9 cellular contexts compared by ENCODE assay signal in the genomic region with DNA sequence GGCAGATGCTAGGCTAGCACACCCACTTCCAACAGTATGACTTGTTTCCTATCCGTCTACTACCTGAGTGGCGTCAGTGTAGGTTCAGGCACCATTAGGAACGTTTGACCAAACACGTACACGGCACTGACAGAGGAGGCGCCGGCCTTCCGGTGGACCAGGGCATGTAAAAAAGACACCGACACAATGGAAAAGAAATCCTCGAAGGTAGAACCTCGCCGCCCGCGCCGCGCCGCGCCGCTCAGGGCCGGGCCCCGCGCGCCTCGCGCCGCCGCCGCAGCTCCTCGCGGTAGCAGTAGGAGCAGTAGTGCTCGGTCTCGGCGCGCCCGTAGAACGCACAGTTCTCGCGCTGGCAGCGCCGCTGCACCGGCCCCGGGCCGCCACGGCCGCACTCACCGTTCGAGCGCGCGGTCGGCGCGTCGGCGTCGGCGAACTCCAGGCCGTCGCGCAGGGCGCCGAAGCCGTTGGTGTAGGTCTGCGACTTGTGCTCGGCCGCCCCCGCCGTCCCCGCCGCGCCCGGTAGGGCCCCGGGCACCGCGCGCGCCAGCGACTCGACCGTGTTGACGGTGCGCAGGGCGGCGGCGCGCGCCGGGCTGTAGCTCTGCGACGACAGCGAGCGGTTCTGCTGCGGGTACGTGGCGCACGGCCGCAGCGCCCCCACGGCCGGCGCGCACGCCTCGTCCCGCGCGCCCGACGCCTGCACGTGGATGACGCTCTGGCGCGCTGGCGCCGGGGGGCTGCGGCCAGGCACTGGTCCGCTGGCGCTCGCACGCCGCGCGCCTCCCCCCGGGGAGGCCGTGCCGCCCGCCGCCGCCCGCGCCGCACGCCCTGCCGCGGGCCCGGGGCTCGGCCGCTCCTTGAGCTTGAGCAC.
DNase-seq lines count a peak whose midpoint lies in the region; ATAC-seq and TF ChIP-seq lines count a peak whose summit lies in the region.
"Had no signal": no experiment of that assay in that cellular context is flagged by ENCODE, and none has a peak within 500 bp of the region (broad histone marks: within the 10 kb centered on the region; RNA-seq: fewer than 3 reads in every experiment).

No MANE protein-coding gene starts in this region.

- DNase-seq in Right ventricle myocardium superior (no peak), Right ventricle myocardium inferior (ENCODE audit: missing footprints) (no peak), mucosa of descending colon (peak in 2 of 3 donors; percentile 53 to 68), upper lobe of right lung (peak; percentile 64), NCI-H2227 (lab: John Stamatoyannopoulos, UW; ENCODE audit: unreplicated experiment) (no peak), SW 1271 (lab: John Stamatoyannopoulos, UW) (no peak), A172 (ENCODE audit: low spot score) (no peak)
- peak; percentile 41 for DNase-seq in central memory CD4-positive, alpha-beta T cell

- intact Hi-C loops in Right ventricle myocardium superior (cut with DNase I) (loop anchor here (10.0 kb wide), 1 partner anchor 158 kb away; a partner anchor contains a TSS), Right ventricle myocardium inferior (cut with DNase I) (loop anchor here (10.0 kb wide), 1 partner anchor 118 kb away; no protein-coding TSS in a partner anchor), mucosa of descending colon (cut with DNase I, micrococcal nuclease) (loop anchor here in 1 of 2 donors (10.0 kb wide), 1 partner anchor 278 kb away; no protein-coding TSS in a partner anchor), upper lobe of right lung (cut with DNase I) (no loop called here)

- H3K36me3 ChIP-seq in mucosa of descending colon (ENCODE audit: low read depth) (no peaks in the 10 kb centered on the region), upper lobe of right lung (no peaks in the 10 kb centered on the region)

- peaks cover 11% of the 10 kb centered on the region for H3K27me3 ChIP-seq in upper lobe of right lung

- H3K4me1 ChIP-seq in mucosa of descending colon (ENCODE audit: low read depth) = peaks cover 8% of the 10 kb centered on the region
- peaks cover 4% of the 10 kb centered on the region for H3K4me1 ChIP-seq in upper lobe of right lung

- no peaks in the 10 kb centered on the region for H3K9me3 ChIP-seq in mucosa of descending colon
- no peaks in the 10 kb centered on the region for H3K9me3 ChIP-seq in upper lobe of right lung
- H3K9me3 ChIP-seq: A549 had no signal

- no peak overlapping the region for H3K27ac ChIP-seq in upper lobe of right lung
- H3K27ac ChIP-seq: A549 had no signal

- ATAC-seq in Right ventricle myocardium superior (ENCODE audit: poor library complexity) (peak; percentile 26), Right ventricle myocardium inferior (no peak), mucosa of descending colon (peak; percentile 56), upper lobe of right lung (peak; percentile 34)
- ATAC-seq: A549 had no signal

- TF ChIP-seq CTCF in mucosa of descending colon (IDR thresholded peaks at IDR 0.05) = no peak
- no peak for TF ChIP-seq CTCF in upper lobe of right lung (IDR thresholded peaks at IDR 0.05)

- H3K4me3 ChIP-seq in mucosa of descending colon = peak overlapping the region; percentile 9
- peak overlapping the region; percentile 23 for H3K4me3 ChIP-seq in upper lobe of right lung
- H3K4me3 ChIP-seq: A549 had no signal

Comparison
In these comparisons a context has a peak if more than half of its experiments do, and no peak if none do; other contexts are left out.
1. DNase-seq: peak in central memory CD4-positive, alpha-beta T cell (single experiment), mucosa of descending colon (2 of 3) and upper lobe of right lung (single experiment); none in Right ventricle myocardium superior (single experiment), Right ventricle myocardium inferior (single experiment), NCI-H2227 (single experiment), SW 1271 (0 of 2) and A172 (single experiment).